Comparison of ENCODE assay signal across 1 cellular context in genomic region chr4:73257995-73258667, GRCh38.
TF ChIP-seq lines count a peak whose summit lies in the region.

No MANE protein-coding gene starts in this region.

TF ChIP-seq in K562, 482 proteins besides CTCF, POLR2A, EP300 and RAD21 (continued from another document):
- TF ChIP-seq ARID4B (CRISPR knock-in tag; IDR thresholded peaks at IDR 0.05) (peak; percentile 13; the same call in 1 of the 2 replicates), ZNF324 (CRISPR knock-in tag; IDR thresholded peaks at IDR 0.05) (no peak), ARID2 (IDR thresholded peaks at IDR 0.05) (no peak), SMC3 (conservative IDR thresholded peaks at IDR 0.05; ENCODE audit: insufficient read depth, low read depth, low read length) (no peak), AFF4 (CRISPR knock-in tag; IDR thresholded peaks at IDR 0.05) (0 out of 2 replicates have a peak, but pooled peaks have one; percentile 7), MAX (CRISPR knock-in tag; IDR thresholded peaks at IDR 0.05) (peak; percentile 45; the same call in 1 of the 2 replicates), CXXC5 (CRISPR knock-in tag; IDR thresholded peaks at IDR 0.05) (peak; percentile 18), RB1 (IDR thresholded peaks at IDR 0.05; ENCODE audit: low read depth) (peak; percentile 59; the same call in 1 of the 2 replicates), UBTF (IDR thresholded peaks at IDR 0.05; ENCODE audit: borderline replicate concordance in 1 of 2, low read depth in 2 of 2, low read length in 2 of 2) (peak in 1 of 2 experiments; percentile 55; a peak in 1 of 4 replicates), MYNN (IDR thresholded peaks at IDR 0.05) (no peak), MYNN (CRISPR knock-in tag; IDR thresholded peaks at IDR 0.05) (no peak), SIN3B (IDR thresholded peaks at IDR 0.05; ENCODE audit: low read depth) (0 out of 2 replicates have a peak, but pooled peaks have one; percentile 31), TRIM24 (IDR thresholded peaks at IDR 0.05) (no peak), CBX3 (IDR thresholded peaks at IDR 0.05; ENCODE audit: borderline replicate concordance in 1 of 2, low read length in 2 of 2) (no peak), KDM4B (IDR thresholded peaks at IDR 0.05; ENCODE audit: borderline replicate concordance in 2 of 2, low read depth in 1 of 2) (peak in 1 of 2 experiments; percentile 59; a peak in 1 of 4 replicates), MXD1 (CRISPR knock-in tag; IDR thresholded peaks at IDR 0.05; ENCODE audit: borderline replicate concordance, poor library complexity, severe bottlenecking) (no peak), MNT (conservative IDR thresholded peaks at IDR 0.05) (peak; percentile 25 to 63; a peak in 3 of 4 replicates), PTBP1 (IDR thresholded peaks at IDR 0.05; ENCODE audit: low read depth, low read length) (no peak), ZNF41 (CRISPR knock-in tag; conservative IDR thresholded peaks at IDR 0.05) (no peak), EP400 (IDR thresholded peaks at IDR 0.05) (peak; percentile 55), BRD4 (IDR thresholded peaks at IDR 0.05) (no peak; the same call in 1 of the 2 replicates), SIN3A (IDR thresholded peaks at IDR 0.05; ENCODE audit: borderline replicate concordance in 2 of 2, control insufficient read depth in 1 of 2, low read depth in 2 of 2, low read length in 2 of 2) (peak in 1 of 2 experiments; percentile 56; a peak in 1 of 4 replicates), ZNF639 (CRISPR knock-in tag; conservative IDR thresholded peaks at IDR 0.05 in 1 of 2, IDR thresholded peaks at IDR 0.05 in 1 of 2) (peak in 1 of 2 experiments; percentile 97; a peak in 1 of 4 replicates), XRCC4 (IDR thresholded peaks at IDR 0.05; ENCODE audit: extremely low read depth, insufficient read depth, insufficient read length) (no peak), SNIP1 (IDR thresholded peaks at IDR 0.05; ENCODE audit: low read depth) (no peak), ARHGAP35 (IDR thresholded peaks at IDR 0.05; ENCODE audit: partially characterized antibody) (no peak), XRCC3 (IDR thresholded peaks at IDR 0.05) (no peak), NCOA1 (IDR thresholded peaks at IDR 0.05; ENCODE audit: low read depth) (0 out of 2 replicates have a peak, but pooled peaks have one; percentile 14), TAF1 (IDR thresholded peaks at IDR 0.05; ENCODE audit: control insufficient read depth, extremely low read depth, insufficient read depth, low read length, severe bottlenecking) (peak; percentile 5), CTCFL (IDR thresholded peaks at IDR 0.05; ENCODE audit: borderline replicate concordance, insufficient read depth, low read depth, low read length, poor library complexity, severe bottlenecking) (peak; percentile 97), TEAD1 (CRISPR knock-in tag; IDR thresholded peaks at IDR 0.05) (no peak)
